Comparison of ENCODE assay signal across 1 cellular context in genomic region chr4:118775405-118775804, GRCh38.
A peak's percentile ranks its signal among the peaks of the same experiment; 100 is the strongest.
TF ChIP-seq lines count a peak whose summit lies in the region.

No MANE protein-coding gene starts in this region.

TF ChIP-seq in IMR-90, 13 proteins besides CTCF, POLR2A, EP300 and RAD21 (continued from another document):
- TF ChIP-seq MXI1 (IDR thresholded peaks at IDR 0.05; ENCODE audit: borderline replicate concordance, low read depth, low read length) (no peak), ELK1 (IDR thresholded peaks at IDR 0.05; ENCODE audit: borderline replicate concordance, low read depth, low read length) (no peak), USF2 (IDR thresholded peaks at IDR 0.05; ENCODE audit: low read depth, low read length) (no peak), CEBPB (IDR thresholded peaks at IDR 0.05; ENCODE audit: low read depth, low read length) (no peak), RCOR1 (IDR thresholded peaks at IDR 0.05; ENCODE audit: insufficient replicate concordance, low read length) (no peak), MAFK (IDR thresholded peaks at IDR 0.05; ENCODE audit: low read depth, low read length) (peak; percentile 81)
